Comparison of ENCODE assay signal across 14 cellular contexts in genomic region chr19:16085115-16085514, GRCh38.
DNase-seq lines count a peak whose midpoint lies in the region; ATAC-seq and TF ChIP-seq lines count a peak whose summit lies in the region.
"Had no signal": no experiment of that assay in that cellular context is flagged by ENCODE, and none has a peak within 500 bp of the region (broad histone marks: within the 10 kb centered on the region; RNA-seq: fewer than 3 reads in every experiment).

No MANE protein-coding gene starts in this region.

- peaks cover 94 to 98% (median 97%) of the 10 kb centered on the region in 11 experiments for H3K36me3 ChIP-seq in BLaER1 treated with 17β-estradiol and CSF1 and Interleukin-3, amounts not matched to agents 10 nM and 100 nM
- H3K36me3 ChIP-seq in MM.1S (replicated peaks; ENCODE audit: insufficient read depth, low read length) (peaks cover 20% of the 10 kb centered on the region), adipocyte (ENCODE audit: control insufficient read depth, insufficient read depth, low read length, severe bottlenecking) (peaks cover 94% of the 10 kb centered on the region)

- H3F3A ChIP-seq in MM.1S (ENCODE audit: insufficient read depth, low read length) = peaks cover 27% of the 10 kb centered on the region

- DNase-seq in MM.1S (no peak), adipocyte (ENCODE audit: low read depth) (peak; percentile 25), memory B cell (ENCODE audit: low spot score in 2 of 2) (no peak), GM19240 (ENCODE audit: insufficient read length, low spot score) (no peak), pons (ENCODE audit: low spot score) (no peak), HPDE6-E6E7 (ENCODE audit: extremely low spot score) (no peak), NOMO-1 treated with dmso at 0.1 percent for 144 hours (lab: John Stamatoyannopoulos, UW; ENCODE audit: unreplicated experiment) (no peak)
- DNase-seq: dermis blood vessel endothelial cell, DMS 273 treated with DMSO at 0.1 percent for 48 hours, GOT3, NCI-H2029 treated with DMSO at 0.1 percent for 48 hours, nephron progenitor cell had no signal

- peak overlapping the region; percentile 39 to 99 (median 73); a peak in 19 of 22 replicates for H3K9ac ChIP-seq in BLaER1 treated with 17β-estradiol and CSF1 and Interleukin-3, amounts not matched to agents 10 nM and 100 nM
- H3K9ac ChIP-seq in MM.1S (ENCODE audit: low read length) = no peak overlapping the region
- H3K9ac ChIP-seq in adipocyte (ENCODE audit: low read length) = no peak overlapping the region

- H3K27me3 ChIP-seq in BLaER1 treated with 17β-estradiol and CSF1 and Interleukin-3, amounts not matched to agents 10 nM and 100 nM = no peaks in the 10 kb centered on the region
- H3K27me3 ChIP-seq in MM.1S (replicated peaks; ENCODE audit: insufficient read depth, low read length) (no peaks in the 10 kb centered on the region), adipocyte (replicated peaks; ENCODE audit: control insufficient read depth, insufficient read depth, low read length) (no peaks in the 10 kb centered on the region)
- H3K27me3 ChIP-seq: SJSA1 had no signal

- no peak for TF ChIP-seq CTCF in MM.1S (IDR thresholded peaks at IDR 0.05; ENCODE audit: low read length)

- H3K9me2 ChIP-seq in MM.1S (replicated peaks; ENCODE audit: insufficient read depth, low read length) = no peaks in the 10 kb centered on the region

- no peak for ATAC-seq in memory B cell (ENCODE audit: low read depth)

- H3K27ac Mint-ChIP-seq in memory B cell = peak overlapping the region; percentile 46

- H3K27me3 Mint-ChIP-seq in memory B cell = no peaks in the 10 kb centered on the region

- H3K4me1 Mint-ChIP-seq in memory B cell = peaks cover 31% of the 10 kb centered on the region

- H3K79me2 ChIP-seq in MM.1S (ENCODE audit: low read length) = peaks cover 100% of the 10 kb centered on the region

- H3K27ac ChIP-seq in BLaER1 treated with 17β-estradiol and CSF1 and Interleukin-3, amounts not matched to agents 10 nM and 100 nM = peak overlapping the region in 10 of 11 experiments; percentile 25 to 99 (median 98); a peak in 21 of 22 replicates
- peak overlapping the region; percentile 71; the same call in 1 of the 2 replicates for H3K27ac ChIP-seq in MM.1S (ENCODE audit: low read length)
- H3K27ac ChIP-seq: SJSA1 had no signal

- no peaks in the 10 kb centered on the region for H3K9me3 Mint-ChIP-seq in memory B cell
- H3K9me3 Mint-ChIP-seq: nephron progenitor cell had no signal

- peak overlapping the region in 6 of 10 experiments; percentile 22 to 48 (median 30); a peak in 8 of 20 replicates for H3K4me3 ChIP-seq in BLaER1 treated with 17β-estradiol and CSF1 and Interleukin-3, amounts not matched to agents 10 nM and 100 nM
- H3K4me3 ChIP-seq in MM.1S (ENCODE audit: low read length) = no peak overlapping the region
- H3K4me3 ChIP-seq in adipocyte (ENCODE audit: low read length) = no peak overlapping the region
- H3K4me3 ChIP-seq: SJSA1 had no signal

- H4K20me1 ChIP-seq in BLaER1 treated with 17β-estradiol and CSF1 and Interleukin-3, amounts not matched to agents 10 nM and 100 nM = peaks cover 0 to 100% (median 53%) of the 10 kb centered on the region in 11 experiments; a peak in 17 of 22 replicates
- H4K20me1 ChIP-seq in MM.1S (ENCODE audit: insufficient read depth, low read length) = no peaks in the 10 kb centered on the region

- H3K4me1 ChIP-seq in BLaER1 treated with 17β-estradiol and CSF1 and Interleukin-3, amounts not matched to agents 10 nM and 100 nM = peaks cover 73 to 100% (median 96%) of the 10 kb centered on the region in 10 experiments
- peaks cover 7% of the 10 kb centered on the region for H3K4me1 ChIP-seq in MM.1S (ENCODE audit: low read length)
- H3K4me1 ChIP-seq in adipocyte (ENCODE audit: control insufficient read depth, insufficient read depth, low read length) = peaks cover 2% of the 10 kb centered on the region

- peaks cover 33% of the 10 kb centered on the region for H3K36me3 Mint-ChIP-seq in memory B cell

- no peak overlapping the region for H2AFZ ChIP-seq in MM.1S (ENCODE audit: low read length)

- H3K9me3 ChIP-seq in BLaER1 treated with 17β-estradiol and CSF1 and Interleukin-3, amounts not matched to agents 10 nM and 100 nM (replicated peaks in 1 of 11) = no peaks in the 10 kb centered on the region
- H3K9me3 ChIP-seq in MM.1S (replicated peaks; ENCODE audit: insufficient read depth, low read length) (no peaks in the 10 kb centered on the region), adipocyte (ENCODE audit: control insufficient read depth, low read length) (no peaks in the 10 kb centered on the region)
- H3K9me3 ChIP-seq: SJSA1 had no signal

- no peak overlapping the region for H3K4me3 Mint-ChIP-seq in memory B cell
- H3K4me3 Mint-ChIP-seq: nephron progenitor cell had no signal

- H3K4me2 ChIP-seq in BLaER1 treated with 17β-estradiol and CSF1 and Interleukin-3, amounts not matched to agents 10 nM and 100 nM = peak overlapping the region; percentile 86 to 99 (median 97)
- H3K4me2 ChIP-seq in MM.1S (ENCODE audit: low read depth, low read length) = peak overlapping the region; percentile 18; the same call in 1 of the 2 replicates

Comparison
In these comparisons a context has a peak if more than half of its experiments do, and no peak if none do; other contexts are left out.
1. H3K4me3 ChIP-seq: peak in BLaER1 treated with 17β-estradiol and CSF1 and Interleukin-3, amounts not matched to agents 10 nM and 100 nM (6 of 10); none in MM.1S (single experiment) and adipocyte (single experiment).
2. H3K9ac ChIP-seq: peak in BLaER1 treated with 17β-estradiol and CSF1 and Interleukin-3, amounts not matched to agents 10 nM and 100 nM (11 of 11); none in MM.1S (single experiment) and adipocyte (single experiment).